ENCODE assay signal across 1 cellular context in genomic region chr1:193184776-193185175, GRCh38.
TF ChIP-seq lines count a peak whose summit lies in the region.

No MANE protein-coding gene starts in this region.

TF ChIP-seq in WTC11, 78 proteins besides CTCF, POLR2A, EP300 and RAD21 (continued from another document):
- TF ChIP-seq ARID4B (CRISPR knock-in tag; IDR thresholded peaks at IDR 0.05; ENCODE audit: borderline replicate concordance), result no peak
- no peak for TF ChIP-seq ZNF512 (CRISPR knock-in tag; IDR thresholded peaks at IDR 0.05; ENCODE audit: borderline replicate concordance)
- no peak for TF ChIP-seq USF1 (CRISPR knock-in tag; IDR thresholded peaks at IDR 0.05)
- no peak for TF ChIP-seq ZSCAN18 (CRISPR knock-in tag; IDR thresholded peaks at IDR 0.05)
- no peak for TF ChIP-seq USF2 (CRISPR knock-in tag; IDR thresholded peaks at IDR 0.05)
- TF ChIP-seq TP53 (CRISPR knock-in tag; IDR thresholded peaks at IDR 0.05), result no peak
- no peak for TF ChIP-seq MAX (CRISPR knock-in tag; IDR thresholded peaks at IDR 0.05)
- no peak for TF ChIP-seq GTF2I (CRISPR knock-in tag; conservative IDR thresholded peaks at IDR 0.05)
- no peak for TF ChIP-seq SMAD4 (CRISPR knock-in tag; IDR thresholded peaks at IDR 0.05)
- TF ChIP-seq ZNF263 (CRISPR knock-in tag; IDR thresholded peaks at IDR 0.05; ENCODE audit: low read depth), result no peak
- TF ChIP-seq ELF4 (CRISPR knock-in tag; IDR thresholded peaks at IDR 0.05; ENCODE audit: low read depth), result no peak
- TF ChIP-seq CREB1 (CRISPR knock-in tag; IDR thresholded peaks at IDR 0.05), result no peak
TF ChIP-seq in WTC11: peak in this region for 0.
